In genomic region chr22:41578114-41578513, GRCh38 we compare ENCODE assay signal across 23 cellular contexts. TPM values are rescaled to one million over a fixed set of nuclear protein-coding genes. Genes with fewer than 3 reads are reported as not detected.
DNase-seq lines count a peak whose midpoint lies in the region; ATAC-seq, FAIRE-seq and TF ChIP-seq lines count a peak whose summit lies in the region.
"Had no signal": no experiment of that assay in that cellular context is flagged by ENCODE, and none has a peak within 500 bp of the region (broad histone marks: within the 10 kb centered on the region; RNA-seq: fewer than 3 reads in every experiment).

No MANE protein-coding gene starts in this region.

- POLR2A ChIA-PET in WTC11 (lab: Charles Lee) = interaction anchor here (1.6 kb wide), 1 partner anchor 19 kb away, joined by 3 read pairs; no protein-coding TSS in a partner anchor

- no peaks in the 10 kb centered on the region for H4K20me1 ChIP-seq in osteoblast (ENCODE audit: insufficient read depth, low read length)

- no peaks in the 10 kb centered on the region for H3K4me1 Mint-ChIP-seq in WTC11

- no peaks in the 10 kb centered on the region for H3K36me3 Mint-ChIP-seq in WTC11

- TF ChIP-seq CTCF in heart left ventricle (IDR thresholded peaks at IDR 0.05) (no peak), WTC11 (IDR thresholded peaks at IDR 0.05) (no peak), osteoblast (IDR thresholded peaks at IDR 0.05; ENCODE audit: extremely low read depth, low read depth, low read length) (no peak), kidney (IDR thresholded peaks at IDR 0.05; ENCODE audit: borderline replicate concordance, extremely low read depth, insufficient read depth) (no peak), foreskin keratinocyte (conservative IDR thresholded peaks at IDR 0.05) (no peak)

- no peak overlapping the region for H3K4me3 ChIP-seq in heart left ventricle
- no peak overlapping the region for H3K4me3 ChIP-seq in osteoblast (ENCODE audit: insufficient read depth, low read length)
- H3K4me3 ChIP-seq in kidney (ENCODE audit: low read length in 2 of 2) = no peak overlapping the region
- H3K4me3 ChIP-seq: PC-9 had no signal

- H3K79me2 ChIP-seq in osteoblast (ENCODE audit: insufficient read depth, low read length) = no peaks in the 10 kb centered on the region

- no peak for FAIRE-seq in kidney (lab: Jason Lieb, UNC)
- FAIRE-seq: GM12891 had no signal

- ATAC-seq in heart left ventricle (peak; percentile 1 to 9 (median 5)), WTC11 (no peak), foreskin keratinocyte (no peak)
- ATAC-seq: CD8-positive, alpha-beta T cell; SK-N-SH treated with all-trans-retinoic acid at 6 μM for 48 hours had no signal

- H3K9me3 Mint-ChIP-seq in WTC11 = no peaks in the 10 kb centered on the region
- H3K9me3 Mint-ChIP-seq: CD8-positive, alpha-beta T cell had no signal

- H3K36me3 ChIP-seq in heart left ventricle = peaks cover 0 to 58% (median 18%) of the 10 kb centered on the region in 9 donors
- peaks cover 47% of the 10 kb centered on the region for H3K36me3 ChIP-seq in osteoblast (ENCODE audit: insufficient read depth, low read length)
- H3K36me3 ChIP-seq in kidney (ENCODE audit: control insufficient read depth in 1 of 2, insufficient read depth in 2 of 2, low read length in 2 of 2) = peaks cover 9 to 23% of the 10 kb centered on the region in 2 donors

- intact Hi-C loops in heart left ventricle (cut with DNase I) = no loop called here
- intact Hi-C loops in cardiac septum (cut with DNase I) = no loop called here
- intact Hi-C loops in kidney (cut with DNase I) = no loop called here

- H2AFZ ChIP-seq in osteoblast (ENCODE audit: low read length) = no peak overlapping the region
- H2AFZ ChIP-seq: PC-9 had no signal

- H3K27me3 Mint-ChIP-seq in WTC11 (ENCODE audit: low read depth) = no peaks in the 10 kb centered on the region

- H3K4me1 ChIP-seq in heart left ventricle = peaks cover 0 to 54% (median 11%) of the 10 kb centered on the region in 12 donors
- H3K4me1 ChIP-seq in osteoblast (ENCODE audit: insufficient read depth, low read length) = no peaks in the 10 kb centered on the region
- peaks cover 0 to 8% of the 10 kb centered on the region in 2 donors for H3K4me1 ChIP-seq in kidney (ENCODE audit: control insufficient read depth in 1 of 2, insufficient read depth in 1 of 2, low read depth in 1 of 2, low read length in 2 of 2)
- H3K4me1 ChIP-seq in foreskin keratinocyte = no peaks in the 10 kb centered on the region

- no peaks in the 10 kb centered on the region for H3K9me3 ChIP-seq in heart left ventricle
- no peaks in the 10 kb centered on the region for H3K9me3 ChIP-seq in osteoblast (ENCODE audit: low read depth, low read length)
- H3K9me3 ChIP-seq in kidney (ENCODE audit: control insufficient read depth in 1 of 2, low read length in 2 of 2) = no peaks in the 10 kb centered on the region

- H3K27me3 ChIP-seq in heart left ventricle (no peaks in the 10 kb centered on the region), osteoblast (ENCODE audit: insufficient read depth, low read length) (no peaks in the 10 kb centered on the region), foreskin keratinocyte (no peaks in the 10 kb centered on the region)

- DNase-seq in heart left ventricle (peak in 2 of 5 donors; percentile 31 to 60), cardiac septum (ENCODE audit: low spot score) (no peak), WTC11 (ENCODE audit: low spot score) (no peak), osteoblast (ENCODE audit: insufficient read length, low spot score, missing footprints) (peak; percentile 53), kidney (no peak), foreskin keratinocyte (no peak)
- DNase-seq: AML-193; C1 segment of cervical spinal cord; Calu3; CD8-positive, alpha-beta T cell; DMS153; HCEC 1CT; NCI-H1105; NCI-H146; NCI-H2029; NCI-H2227 treated with DMSO at 0.1 percent for 48 hours; NCI-H510A; NCI-H748 treated with DMSO at 0.1 percent for 48 hours; PC-9; RPMI8226 had no signal

- H3K27ac ChIP-seq in heart left ventricle (peak overlapping the region in 3 of 12 donors; percentile 7 to 75 (median 22)), osteoblast (ENCODE audit: low read depth, low read length) (no peak overlapping the region), kidney (ENCODE audit: low read depth in 2 of 2, low read length in 2 of 2) (peak overlapping the region in 1 of 2 donors; percentile 43), foreskin keratinocyte (no peak overlapping the region)
- H3K27ac ChIP-seq: KMS-11, PC-9 had no signal

- H3K27ac Mint-ChIP-seq in WTC11 = peak overlapping the region; percentile 32; the same call in 1 of the 2 replicates
- H3K27ac Mint-ChIP-seq: CD8-positive, alpha-beta T cell had no signal

- CTCF ChIA-PET in WTC11 (lab: Charles Lee) = interaction anchor here (0.6 to 3.5 kb wide), 12 partner anchors 11 to 174 kb away, joined by 3 to 53 read pairs (median 8); partner anchors contain the start of gene PMM1

- H3K4me3 Mint-ChIP-seq in WTC11 = no peak overlapping the region
- H3K4me3 Mint-ChIP-seq: CD8-positive, alpha-beta T cell had no signal

- no peak for TF ChIP-seq POLR2A in heart left ventricle (IDR thresholded peaks at IDR 0.05)

- no peak overlapping the region for H3K9ac ChIP-seq in kidney (ENCODE audit: low read length in 2 of 2)
- H3K9ac ChIP-seq: KMS-11 had no signal

- 86 to 92% (median 91%) methylated on average over 8 of the region's 8 CpGs for WGBS in heart left ventricle, 4 donors

- H3K4me2 ChIP-seq in osteoblast (ENCODE audit: insufficient read depth, low read length) = no peak overlapping the region
- H3K4me2 ChIP-seq: KMS-11, PC-9 had no signal

TF ChIP-seq in WTC11, 78 proteins besides CTCF, POLR2A, EP300 and RAD21 (continues in another document):
- TF ChIP-seq NFATC4 (CRISPR knock-in tag; IDR thresholded peaks at IDR 0.05) = no peak
- TF ChIP-seq PRRX2 (CRISPR knock-in tag; IDR thresholded peaks at IDR 0.05) = no peak
- TF ChIP-seq MAX (CRISPR knock-in tag; IDR thresholded peaks at IDR 0.05) = no peak
- no peak for TF ChIP-seq ERG (CRISPR knock-in tag; IDR thresholded peaks at IDR 0.05)
- TF ChIP-seq FOXK1 (CRISPR knock-in tag; IDR thresholded peaks at IDR 0.05) = no peak
- no peak for TF ChIP-seq KAT7 (CRISPR knock-in tag; IDR thresholded peaks at IDR 0.05; ENCODE audit: borderline replicate concordance)

RNA-seq across cellular contexts. Expression of gene PMM1, which starts 11.5 kb away (rescaled TPM):
- 10 to 100 TPM; 10.8 to 26.4 (median 22.9) TPM for total RNA-seq in heart left ventricle
- 10 to 100 TPM; 17.3 to 34.8 TPM for polyA plus RNA-seq in heart left ventricle
- total RNA-seq in cardiac septum = 21.7 TPM
- total RNA-seq in WTC11 (2021) = 14.8 to 15.7 TPM (median 15.0 TPM) in 3 replicates
- total RNA-seq in osteoblast = 15.6 and 18.9 TPM in 2 replicates
- 36.4 TPM for total RNA-seq in kidney
- polyA plus RNA-seq in kidney (ENCODE audit: insufficient read depth, low read depth, low replicate concordance) = 127 TPM
- total RNA-seq in foreskin keratinocyte = 25.1 and 26.5 TPM in 2 replicates
- 53.8 and 63.4 TPM in 2 replicates for polyA plus RNA-seq in foreskin keratinocyte

RNA-seq across cellular contexts. Expression of gene CSDC2, which starts 17.3 kb away (rescaled TPM):
- 100 to 1,000 TPM in 8 of 9 donors, 10 to 100 TPM in 1; 94.1 to 564 (median 266) TPM for total RNA-seq in heart left ventricle
- 100 to 1,000 TPM; 300 to 463 TPM for polyA plus RNA-seq in heart left ventricle
- 115 TPM for total RNA-seq in cardiac septum
- 1.1 to 1.9 TPM (median 1.7 TPM) in 3 replicates for total RNA-seq in WTC11 (2021)
- 0.88 and 1.1 TPM in 2 replicates for total RNA-seq in osteoblast
- 7.8 TPM for total RNA-seq in kidney
- 47.1 TPM for polyA plus RNA-seq in kidney (ENCODE audit: insufficient read depth, low read depth, low replicate concordance)
- not detected in 2 replicates for total RNA-seq in foreskin keratinocyte
- polyA plus RNA-seq in foreskin keratinocyte = not detected in 2 replicates
- total RNA-seq: Calu3; CD8-positive, alpha-beta T cell had no signal

RNA-seq across cellular contexts. Expression of gene POLR3H, which starts 33.8 kb away (rescaled TPM):
- total RNA-seq in heart left ventricle (10 to 100 TPM; 12.2 to 27.4 (median 18.3) TPM), cardiac septum (18.6 TPM), WTC11 (2021) (28.8 to 30.8 TPM (median 29.8 TPM) in 3 replicates), osteoblast (26.2 and 27.9 TPM in 2 replicates), kidney (39.4 TPM), foreskin keratinocyte (32.7 and 32.9 TPM in 2 replicates)
- polyA plus RNA-seq in heart left ventricle (10 to 100 TPM; 20.2 to 31.2 TPM), kidney (ENCODE audit: insufficient read depth, low read depth, low replicate concordance) (37.4 TPM), foreskin keratinocyte (56.7 and 60.3 TPM in 2 replicates)

RNA-seq across cellular contexts. Expression of gene DESI1, which starts 42.7 kb away (rescaled TPM):
- total RNA-seq in heart left ventricle = 10 to 100 TPM; 29.0 to 51.0 (median 40.6) TPM
- 10 to 100 TPM; 24.2 to 39.8 TPM for polyA plus RNA-seq in heart left ventricle
- total RNA-seq in cardiac septum = 30.6 TPM
- 30.3 to 32.2 TPM (median 30.4 TPM) in 3 replicates for total RNA-seq in WTC11 (2021)
- total RNA-seq in osteoblast = 16.3 and 18.3 TPM in 2 replicates
- 29.1 TPM for total RNA-seq in kidney
- 28.6 TPM for polyA plus RNA-seq in kidney (ENCODE audit: insufficient read depth, low read depth, low replicate concordance)
- total RNA-seq in foreskin keratinocyte = 34.1 and 35.7 TPM in 2 replicates
- polyA plus RNA-seq in foreskin keratinocyte = 50.6 and 56.4 TPM in 2 replicates

RNA-seq across cellular contexts. Expression of gene XRCC6, which starts 43.0 kb away (rescaled TPM):
- total RNA-seq in heart left ventricle = 100 to 1,000 TPM; 162 to 204 (median 176) TPM
- 100 to 1,000 TPM; 123 to 231 TPM for polyA plus RNA-seq in heart left ventricle
- total RNA-seq in cardiac septum = 155 TPM
- total RNA-seq in WTC11 (2021) = 410 to 474 TPM (median 420 TPM) in 3 replicates
- total RNA-seq in osteoblast = 247 and 251 TPM in 2 replicates
- total RNA-seq in kidney = 183 TPM
- polyA plus RNA-seq in kidney (ENCODE audit: insufficient read depth, low read depth, low replicate concordance) = 168 TPM
- total RNA-seq in foreskin keratinocyte = 396 and 449 TPM in 2 replicates
- polyA plus RNA-seq in foreskin keratinocyte = 342 and 412 TPM in 2 replicates

Comparison
In these comparisons a context has a peak if more than half of its experiments do, and no peak if none do; other contexts are left out.
1. ATAC-seq: peak in heart left ventricle (4 of 4); none in WTC11 (single experiment) and foreskin keratinocyte (single experiment).
2. RNA of gene CSDC2, which starts 17.3 kb away (total RNA-seq): 94.1 to 564 TPM in heart left ventricle and 115 TPM in cardiac septum (single experiment); 7.8 TPM in kidney (single experiment), 1.1 to 1.9 TPM in WTC11, 0.88 to 1.1 TPM in osteoblast and not detected in foreskin keratinocyte; every median in the first group is over 10 times any median in the second.